In genomic region chrX:129433461-129433860, GRCh38 we compare ENCODE assay signal across 28 cellular contexts.
"Had no signal": no experiment of that assay in that cellular context is flagged by ENCODE, and none has a peak within 500 bp of the region (broad histone marks: within the 10 kb centered on the region; RNA-seq: fewer than 3 reads in every experiment).

No MANE protein-coding gene starts in this region.

- ATAC-seq: activated CD8-positive, alpha-beta memory T cell treated with anti-CD3 and anti-CD28 coated beads, Interleukin-2, amount 10 ng/mL, durations not matched to agents 7 days and 5 days; activated naive CD8-positive, alpha-beta T cell treated with anti-CD3 and anti-CD28 coated beads, Interleukin-2, amount 50 U/mL, for 24 hours had no signal

- DNase-seq: activated CD4-positive, alpha-beta memory T cell treated with anti-CD3 and anti-CD28 coated beads, Interleukin-2, amount 10 ng/mL, durations not matched to agents 7 days and 5 days; activated CD4-positive, alpha-beta T cell treated with anti-CD3 and anti-CD28 coated beads for 1 hour; activated CD4-positive, alpha-beta T cell treated with anti-CD3 and anti-CD28 coated beads for 48 hours; activated CD4-positive, CD25-positive, alpha-beta regulatory T cell; activated CD8-positive, alpha-beta memory T cell treated with anti-CD3 and anti-CD28 coated beads for 24 hours; activated CD8-positive, alpha-beta memory T cell treated with anti-CD3 and anti-CD28 coated beads, Interleukin-2, amount 10 ng/mL, durations not matched to agents 7 days and 5 days; activated CD8-positive, alpha-beta memory T cell treated with anti-CD3 and anti-CD28 coated beads, Interleukin-2, amount 50 U/mL, for 48 hours; activated effector memory CD4-positive, alpha-beta T cell treated with Interleukin-2 at 50 U/mL for 16 hours; activated naive CD4-positive, alpha-beta T cell treated with anti-CD3 and anti-CD28 coated beads, Interleukin-2, amount 10 ng/mL, durations not matched to agents 7 days and 5 days; activated naive CD8-positive, alpha-beta T cell treated with anti-CD3 and anti-CD28 coated beads, Interleukin-2, amount 50 U/mL, for 24 hours; activated T-cell treated with anti-CD3 and anti-CD28 coated beads, Interleukin-2, amount 50 U/mL, for 48 hours; anterior cingulate cortex; cerebellar nuclear complex; NCI-H1105; NCI-H1417 treated with DMSO at 0.1 percent for 48 hours; NCI-H1930; NCI-H2081 treated with DMSO at 0.1 percent for 48 hours; NCI-H226; NCI-H446 treated with DMSO at 0.1 percent for 48 hours; NCI-H524; OCI-M1; Right ventricle myocardium superior; SW 1271; T-helper 1 cell; T-helper 2 cell; T-helper 9 cell; WERI-Rb-1 had no signal

- FAIRE-seq: bronchial epithelial cell had no signal

- H3K27ac ChIP-seq: WERI-Rb-1 had no signal

- H3K36me3 ChIP-seq: WERI-Rb-1 had no signal
